8 cellular contexts compared by ENCODE assay signal in the genomic region with DNA sequence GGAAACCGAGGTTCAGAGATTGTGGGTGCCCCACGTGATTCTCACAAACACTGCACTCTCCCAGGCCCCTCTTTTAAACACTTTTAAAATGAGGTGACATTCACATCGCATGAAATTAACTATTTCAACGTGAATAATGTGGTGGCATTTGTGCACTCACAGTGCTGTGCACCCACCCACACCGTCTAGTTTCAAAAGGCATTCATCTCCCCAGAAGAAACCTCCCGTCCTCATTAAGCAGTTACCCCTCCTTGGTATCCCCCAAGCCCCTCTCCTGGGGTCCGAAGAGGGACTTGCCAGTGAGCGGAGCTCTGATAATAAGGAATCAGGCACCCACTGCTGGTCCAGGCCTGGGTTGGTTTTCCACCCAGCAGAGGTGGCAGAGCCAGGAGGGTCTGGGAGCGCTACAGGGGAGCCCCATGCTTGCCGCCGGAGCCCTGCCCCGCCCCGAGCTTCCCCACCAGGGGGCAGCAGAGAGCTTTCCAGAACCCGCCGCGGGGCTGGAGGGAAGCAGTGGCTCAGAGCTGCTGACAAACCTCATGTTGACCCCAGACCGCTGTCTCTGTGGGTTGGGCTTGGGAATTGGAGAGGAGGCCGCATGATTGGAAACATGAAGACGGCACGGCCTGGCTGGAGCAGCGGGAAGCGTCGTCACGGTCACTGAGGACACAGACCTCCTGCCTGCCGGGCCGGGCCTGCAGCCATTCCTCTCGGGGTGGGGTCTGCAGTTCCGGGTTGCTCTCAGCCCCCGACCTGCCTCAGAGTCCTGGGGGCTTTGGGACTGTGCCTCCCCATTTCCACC. TPM values are rescaled to one million over a fixed set of nuclear protein-coding genes. Genes with fewer than 3 reads are reported as not detected.
A peak's percentile ranks its signal among the peaks of the same experiment; 100 is the strongest.
DNase-seq lines count a peak whose midpoint lies in the region; ATAC-seq and TF ChIP-seq lines count a peak whose summit lies in the region.

No MANE protein-coding gene starts in this region.

- TF ChIP-seq POLR2A in HCT116 (IDR thresholded peaks at IDR 0.05; ENCODE audit: borderline replicate concordance, extremely low read depth, insufficient read depth, insufficient read length): no peak

- POLR2A ChIA-PET in HCT116 (lab: Charles Lee): no interaction called here

- no peaks in the 10 kb centered on the region for H3K36me3 ChIP-seq in HCT116 (ENCODE audit: control insufficient read depth in 1 of 2, insufficient read depth in 2 of 2, low read length in 2 of 2)

- H3K27ac ChIP-seq in HCT116 (ENCODE audit: low read depth, low read length) (no peak overlapping the region), VCaP (no peak overlapping the region; the same call in 1 of the 2 replicates)

- H3K9ac ChIP-seq in HCT116 (ENCODE audit: low read length): no peak overlapping the region

- no peak overlapping the region for H3K4me3 ChIP-seq in HCT116 (replicated peaks in 1 of 2; ENCODE audit: low read depth in 1 of 2, low read length in 2 of 2)

- DNase-seq in GDM1 (lab: John Stamatoyannopoulos, UW): peak; percentile 50
- DNase-seq in HCT116 (ENCODE audit: low read depth, low spot score): peak; percentile 22
- peak; percentile 81 for DNase-seq in NCI-H146 (lab: John Stamatoyannopoulos, UW)
- peak; percentile 76 for DNase-seq in brain pericyte (ENCODE audit: low read depth, low spot score)
- DNase-seq in iris pigment epithelial cell (ENCODE audit: low read depth): peak; percentile 93
- peak; percentile 86 for DNase-seq in stimulated activated CD4-positive, alpha-beta T cell treated with anti-CD3 and anti-CD28 coated beads, Interleukin-12 subunit alpha, Interleukin-12 subunit beta, amount 100 ng/mL, for 4 hours

- intact Hi-C loops in HCT116 (cut with micrococcal nuclease): loop anchor here (1.0 to 10.0 kb wide), 4 partner anchors 161 to 353 kb away; partner anchors contain the start of gene CPZ

- H3K4me1 ChIP-seq in HCT116 (ENCODE audit: control insufficient read depth in 1 of 2, insufficient read depth in 2 of 2, low read length in 2 of 2): peaks cover 6 to 10% of the 10 kb centered on the region in 2 experiments; a peak in 3 of 4 replicates

- peak; percentile 96 for ATAC-seq in HCT116
- no peak for ATAC-seq in HG03045 (IDR thresholded peaks at IDR 0.05; ENCODE audit: unreplicated experiment)

- H3K9me2 ChIP-seq in HCT116 (ENCODE audit: insufficient read depth): no peaks in the 10 kb centered on the region

- TF ChIP-seq CTCF in HCT116 (IDR thresholded peaks at IDR 0.05 in 2 of 3, conservative IDR thresholded peaks at IDR 0.05 in 1 of 3; ENCODE audit: borderline replicate concordance in 1 of 3, insufficient read depth in 1 of 3, low read depth in 2 of 3, low read length in 2 of 3) (peak; percentile 87 to 96 (median 90)), VCaP (conservative IDR thresholded peaks at IDR 0.05) (peak; percentile 95)

- H3K9me3 ChIP-seq in HCT116 (ENCODE audit: control insufficient read depth in 1 of 2, insufficient read depth in 1 of 2, low read depth in 1 of 2, low read length in 2 of 2): no peaks in the 10 kb centered on the region

- no TSS peak for BruUV-seq in HCT116 (replicated peaks; lab: Mats Ljungman, UMichigan)

- TF ChIP-seq RAD21 in HCT116 (IDR thresholded peaks at IDR 0.05; ENCODE audit: low read depth): peak; percentile 85

- H3K27me3 ChIP-seq in HCT116 (ENCODE audit: insufficient read depth, low read length): no peaks in the 10 kb centered on the region

- CTCF ChIA-PET in HCT116 (lab: Charles Lee): interaction anchor here (0.6 to 1.6 kb wide), 10 partner anchors 12 to 353 kb away, joined by 3 to 17 read pairs (median 4); no protein-coding TSS in a partner anchor

- no peaks in the 10 kb centered on the region for H3K79me2 ChIP-seq in HCT116 (ENCODE audit: insufficient read depth, low read length)

- RAD21 ChIA-PET in HCT116 (lab: Charles Lee; ENCODE audit: low non-redundant PET in 1 of 2, low total read pairs in 2 of 2, uncharacterized antibody in 2 of 2, unreplicated experiment in 2 of 2): interaction anchor here (0.6 to 1.5 kb wide), 6 partner anchors 25 to 169 kb away, joined by 3 to 6 read pairs (median 3); no protein-coding TSS in a partner anchor

- H2AFZ ChIP-seq in HCT116 (ENCODE audit: low read depth, low read length, poor library complexity, severe bottlenecking): no peak overlapping the region

- H4K20me1 ChIP-seq in HCT116 (ENCODE audit: insufficient read depth): no peaks in the 10 kb centered on the region

- peak overlapping the region; percentile 1; the same call in 1 of the 2 replicates for H3K4me2 ChIP-seq in HCT116 (ENCODE audit: low read length)

TF ChIP-seq in HCT116, 20 proteins besides CTCF, POLR2A, EP300 and RAD21:
- TF ChIP-seq YY1 (IDR thresholded peaks at IDR 0.05; ENCODE audit: extremely low read depth, insufficient replicate concordance, low read depth, low read length) (peak; percentile 4), ELF1 (IDR thresholded peaks at IDR 0.05; ENCODE audit: borderline replicate concordance, low read depth) (no peak), SIN3A (IDR thresholded peaks at IDR 0.05; ENCODE audit: low read depth) (no peak)

RNA-seq across cellular contexts. Expression of gene HTRA3, which starts 27.5 kb away (rescaled TPM):
- not detected for total RNA-seq in HCT116 (2021; ENCODE audit: unreplicated experiment)
- not detected in 2 replicates for polyA plus RNA-seq in HCT116 (2012)

RNA-seq across cellular contexts. Expression of gene SH3TC1, which starts 43.0 kb away (rescaled TPM):
- total RNA-seq in HCT116 (2021; ENCODE audit: unreplicated experiment): 12.5 TPM
- 8.8 and 10.0 TPM in 2 replicates for polyA plus RNA-seq in HCT116 (2012)

Comparison
In these comparisons a context has a peak if more than half of its experiments do, and no peak if none do; other contexts are left out.
1. DNase-seq: peak in every context shown above with its lines; median percentile 93 in iris pigment epithelial cell; 86 in stimulated activated CD4-positive, alpha-beta T cell treated with anti-CD3 and anti-CD28 coated beads, Interleukin-12 subunit alpha, Interleukin-12 subunit beta, amount 100 ng/mL, for 4 hours; 81 in NCI-H146; 76 in brain pericyte; 50 in GDM1; 22 in HCT116.